In genomic region chr11:104967493-104968364, GRCh38 we compare ENCODE assay signal across 8 cellular contexts. TPM values are rescaled to one million over a fixed set of nuclear protein-coding genes. Genes with fewer than 3 reads are reported as not detected.
DNase-seq lines count a peak whose midpoint lies in the region; ATAC-seq and TF ChIP-seq lines count a peak whose summit lies in the region.

No MANE protein-coding gene starts in this region.

- peaks cover 32% of the 10 kb centered on the region for H3K36me3 Mint-ChIP-seq in activated CD4-positive, alpha-beta T cell treated with anti-CD3 and anti-CD28 coated beads, Interleukin-2, amount 10 ng/mL, durations not matched to agents 24 days and 14 days (ENCODE audit: low read depth)
- H3K36me3 Mint-ChIP-seq in activated naive CD8-positive, alpha-beta T cell: peaks cover 24% of the 10 kb centered on the region

- intact Hi-C loops in activated CD4-positive, alpha-beta T cell treated with anti-CD3 and anti-CD28 coated beads, Interleukin-2, amount 10 ng/mL, durations not matched to agents 24 days and 14 days (cut with micrococcal nuclease): loop anchor here (1.0 to 10.0 kb wide), 5 partner anchors 20 to 260 kb away; no protein-coding TSS in a partner anchor
- intact Hi-C loops in left colon (cut with DNase I, micrococcal nuclease): no loop called here

- H3K36me3 ChIP-seq in upper lobe of left lung: no peaks in the 10 kb centered on the region

- no peak for DNase-seq in activated CD4-positive, alpha-beta T cell treated with anti-CD3 and anti-CD28 coated beads, Interleukin-2, amount 10 ng/mL, durations not matched to agents 24 days and 14 days
- no peak for DNase-seq in activated CD4-positive, alpha-beta T cell treated with anti-CD3 and anti-CD28 coated beads, Interleukin-2, amount 50 U/mL, for 1 hour
- DNase-seq in left colon (no peak), upper lobe of left lung (no peak), RPMI8226 (no peak)

- TF ChIP-seq CTCF in upper lobe of left lung (IDR thresholded peaks at IDR 0.05): no peak

- H3K27me3 Mint-ChIP-seq in activated CD4-positive, alpha-beta T cell treated with anti-CD3 and anti-CD28 coated beads, Interleukin-2, amount 10 ng/mL, durations not matched to agents 24 days and 14 days: no peaks in the 10 kb centered on the region
- no peaks in the 10 kb centered on the region for H3K27me3 Mint-ChIP-seq in activated naive CD8-positive, alpha-beta T cell

- no peak for TF ChIP-seq POLR2A in upper lobe of left lung (IDR thresholded peaks at IDR 0.05)

- no peaks in the 10 kb centered on the region for H3K27me3 ChIP-seq in upper lobe of left lung

- peak; percentile 19 for ATAC-seq in HG03103 (IDR thresholded peaks at IDR 0.05; ENCODE audit: low read depth, unreplicated experiment)
- peak; percentile 46 for ATAC-seq in left colon
- peak in 1 of 2 donors; percentile 61 for ATAC-seq in upper lobe of left lung (ENCODE audit: low FRiP score in 2 of 2)
- no peak for ATAC-seq in GM19328 (IDR thresholded peaks at IDR 0.05; ENCODE audit: unreplicated experiment)

- H3K4me1 ChIP-seq in upper lobe of left lung: peaks cover 23 to 35% (median 23%) of the 10 kb centered on the region in 4 donors

- no peak for TF ChIP-seq EP300 in upper lobe of left lung (IDR thresholded peaks at IDR 0.05)

- H3K4me3 Mint-ChIP-seq in activated CD4-positive, alpha-beta T cell treated with anti-CD3 and anti-CD28 coated beads, Interleukin-2, amount 10 ng/mL, durations not matched to agents 24 days and 14 days: peak overlapping the region; percentile 95
- peak overlapping the region; percentile 90 for H3K4me3 Mint-ChIP-seq in activated naive CD8-positive, alpha-beta T cell

- peaks cover 30% of the 10 kb centered on the region for H3K4me1 Mint-ChIP-seq in activated CD4-positive, alpha-beta T cell treated with anti-CD3 and anti-CD28 coated beads, Interleukin-2, amount 10 ng/mL, durations not matched to agents 24 days and 14 days
- H3K4me1 Mint-ChIP-seq in activated naive CD8-positive, alpha-beta T cell (ENCODE audit: low read depth): peaks cover 51% of the 10 kb centered on the region

- H3K9me3 ChIP-seq in upper lobe of left lung: no peaks in the 10 kb centered on the region

- peak overlapping the region; percentile 88 to 93 (median 90) for H3K27ac ChIP-seq in upper lobe of left lung

- peak overlapping the region; percentile 31 to 58 (median 49) for H3K4me3 ChIP-seq in upper lobe of left lung

- H3K9me3 Mint-ChIP-seq in activated CD4-positive, alpha-beta T cell treated with anti-CD3 and anti-CD28 coated beads, Interleukin-2, amount 10 ng/mL, durations not matched to agents 24 days and 14 days: peaks cover 8% of the 10 kb centered on the region
- H3K9me3 Mint-ChIP-seq in activated naive CD8-positive, alpha-beta T cell (ENCODE audit: low read depth): peaks cover 7% of the 10 kb centered on the region

- H3K27ac Mint-ChIP-seq in activated CD4-positive, alpha-beta T cell treated with anti-CD3 and anti-CD28 coated beads, Interleukin-2, amount 10 ng/mL, durations not matched to agents 24 days and 14 days: peak overlapping the region; percentile 82
- peak overlapping the region; percentile 97 for H3K27ac Mint-ChIP-seq in activated naive CD8-positive, alpha-beta T cell

- 3 to 6% methylated on average over 11 of the region's 11 CpGs for WGBS in upper lobe of left lung, 2 donors

RNA-seq across cellular contexts. Expression of gene CASP4, which starts 0.6 kb away (rescaled TPM):
- 25.0 and 29.2 TPM in 2 replicates for total RNA-seq in activated CD4-positive, alpha-beta T cell treated with anti-CD3 and anti-CD28 coated beads, Interleukin-2, amount 10 ng/mL, durations not matched to agents 24 days and 14 days
- 10 to 100 TPM; 21.2 to 26.8 TPM for total RNA-seq in left colon
- 100 to 1,000 TPM in 4 of 6 donors, 10 to 100 TPM in 2; 86.7 to 157 (median 104) TPM for total RNA-seq in upper lobe of left lung

RNA-seq across cellular contexts. Expression of gene CASP5, which starts 55.2 kb away (rescaled TPM):
- total RNA-seq in activated CD4-positive, alpha-beta T cell treated with anti-CD3 and anti-CD28 coated beads, Interleukin-2, amount 10 ng/mL, durations not matched to agents 24 days and 14 days: not detected in 2 replicates
- 100 to 1,000 TPM in 1 of 2 donors, 10 to 100 TPM in 1; 31.1 to 107 TPM for total RNA-seq in left colon
- total RNA-seq in upper lobe of left lung: 1 to 10 TPM in 4 of 6 donors, not detected in 2; 1.0 to 4.1 (median 3.2) TPM

Comparison
In these comparisons a context has a peak if more than half of its experiments do, and no peak if none do; other contexts are left out.
1. RNA of gene CASP5, which starts 55.2 kb away (total RNA-seq): 31.1 to 107 TPM in left colon; 1.0 to 4.1 TPM in upper lobe of left lung and not detected in activated CD4-positive, alpha-beta T cell treated with anti-CD3 and anti-CD28 coated beads, Interleukin-2, amount 10 ng/mL, durations not matched to agents 24 days and 14 days; every median in the first group is over 4 times any median in the second.